2 cellular contexts compared by ENCODE assay signal in the genomic region with DNA sequence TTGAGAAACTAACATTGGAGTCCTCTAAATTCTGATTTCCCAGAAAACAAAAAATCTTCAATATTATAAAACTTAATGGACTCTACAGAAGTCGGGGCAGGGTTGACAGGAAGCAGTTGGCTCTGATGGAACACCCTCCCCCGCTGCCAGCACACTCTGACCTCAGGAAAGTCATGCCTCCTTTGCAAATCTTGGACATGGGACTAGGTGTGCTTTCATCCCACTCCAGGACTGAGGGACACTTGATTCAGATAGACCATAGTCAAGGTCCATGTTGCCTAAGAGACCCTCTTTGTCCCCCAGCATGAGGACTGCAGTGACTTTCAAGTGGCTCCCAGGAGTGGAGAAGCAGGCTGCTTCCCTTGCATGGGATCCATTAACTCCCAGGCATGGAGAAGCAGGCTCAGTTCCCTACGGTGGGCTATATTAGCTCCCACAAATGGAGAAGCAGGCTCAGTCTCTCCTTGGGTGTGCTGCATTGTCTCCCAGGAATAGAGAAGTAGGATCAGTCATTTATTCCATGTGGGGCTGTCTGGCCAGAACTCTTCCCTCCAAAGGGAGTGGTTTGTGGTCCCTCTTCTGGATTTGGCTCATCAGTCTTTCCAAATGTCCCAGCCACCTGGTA.
TF ChIP-seq lines count a peak whose summit lies in the region.

No MANE protein-coding gene starts in this region.

TF ChIP-seq in GM23338, 12 proteins besides CTCF, POLR2A, EP300 and RAD21 (continues in another document):
- TF ChIP-seq ZNF114 (CRISPR knock-in tag; IDR thresholded peaks at IDR 0.05) (no peak), CREB1 (CRISPR knock-in tag; IDR thresholded peaks at IDR 0.05; ENCODE audit: low read depth) (no peak), EZH2 (IDR thresholded peaks at IDR 0.05; ENCODE audit: low read depth, unreplicated experiment) (no peak), EZH2phosphoT487 (IDR thresholded peaks at IDR 0.05; ENCODE audit: unreplicated experiment) (no peak), NANOG (IDR thresholded peaks at IDR 0.05; ENCODE audit: borderline replicate concordance) (no peak), STAT1 (IDR thresholded peaks at IDR 0.05; ENCODE audit: unreplicated experiment) (no peak)
- TF ChIP-seq, protein P1, sequence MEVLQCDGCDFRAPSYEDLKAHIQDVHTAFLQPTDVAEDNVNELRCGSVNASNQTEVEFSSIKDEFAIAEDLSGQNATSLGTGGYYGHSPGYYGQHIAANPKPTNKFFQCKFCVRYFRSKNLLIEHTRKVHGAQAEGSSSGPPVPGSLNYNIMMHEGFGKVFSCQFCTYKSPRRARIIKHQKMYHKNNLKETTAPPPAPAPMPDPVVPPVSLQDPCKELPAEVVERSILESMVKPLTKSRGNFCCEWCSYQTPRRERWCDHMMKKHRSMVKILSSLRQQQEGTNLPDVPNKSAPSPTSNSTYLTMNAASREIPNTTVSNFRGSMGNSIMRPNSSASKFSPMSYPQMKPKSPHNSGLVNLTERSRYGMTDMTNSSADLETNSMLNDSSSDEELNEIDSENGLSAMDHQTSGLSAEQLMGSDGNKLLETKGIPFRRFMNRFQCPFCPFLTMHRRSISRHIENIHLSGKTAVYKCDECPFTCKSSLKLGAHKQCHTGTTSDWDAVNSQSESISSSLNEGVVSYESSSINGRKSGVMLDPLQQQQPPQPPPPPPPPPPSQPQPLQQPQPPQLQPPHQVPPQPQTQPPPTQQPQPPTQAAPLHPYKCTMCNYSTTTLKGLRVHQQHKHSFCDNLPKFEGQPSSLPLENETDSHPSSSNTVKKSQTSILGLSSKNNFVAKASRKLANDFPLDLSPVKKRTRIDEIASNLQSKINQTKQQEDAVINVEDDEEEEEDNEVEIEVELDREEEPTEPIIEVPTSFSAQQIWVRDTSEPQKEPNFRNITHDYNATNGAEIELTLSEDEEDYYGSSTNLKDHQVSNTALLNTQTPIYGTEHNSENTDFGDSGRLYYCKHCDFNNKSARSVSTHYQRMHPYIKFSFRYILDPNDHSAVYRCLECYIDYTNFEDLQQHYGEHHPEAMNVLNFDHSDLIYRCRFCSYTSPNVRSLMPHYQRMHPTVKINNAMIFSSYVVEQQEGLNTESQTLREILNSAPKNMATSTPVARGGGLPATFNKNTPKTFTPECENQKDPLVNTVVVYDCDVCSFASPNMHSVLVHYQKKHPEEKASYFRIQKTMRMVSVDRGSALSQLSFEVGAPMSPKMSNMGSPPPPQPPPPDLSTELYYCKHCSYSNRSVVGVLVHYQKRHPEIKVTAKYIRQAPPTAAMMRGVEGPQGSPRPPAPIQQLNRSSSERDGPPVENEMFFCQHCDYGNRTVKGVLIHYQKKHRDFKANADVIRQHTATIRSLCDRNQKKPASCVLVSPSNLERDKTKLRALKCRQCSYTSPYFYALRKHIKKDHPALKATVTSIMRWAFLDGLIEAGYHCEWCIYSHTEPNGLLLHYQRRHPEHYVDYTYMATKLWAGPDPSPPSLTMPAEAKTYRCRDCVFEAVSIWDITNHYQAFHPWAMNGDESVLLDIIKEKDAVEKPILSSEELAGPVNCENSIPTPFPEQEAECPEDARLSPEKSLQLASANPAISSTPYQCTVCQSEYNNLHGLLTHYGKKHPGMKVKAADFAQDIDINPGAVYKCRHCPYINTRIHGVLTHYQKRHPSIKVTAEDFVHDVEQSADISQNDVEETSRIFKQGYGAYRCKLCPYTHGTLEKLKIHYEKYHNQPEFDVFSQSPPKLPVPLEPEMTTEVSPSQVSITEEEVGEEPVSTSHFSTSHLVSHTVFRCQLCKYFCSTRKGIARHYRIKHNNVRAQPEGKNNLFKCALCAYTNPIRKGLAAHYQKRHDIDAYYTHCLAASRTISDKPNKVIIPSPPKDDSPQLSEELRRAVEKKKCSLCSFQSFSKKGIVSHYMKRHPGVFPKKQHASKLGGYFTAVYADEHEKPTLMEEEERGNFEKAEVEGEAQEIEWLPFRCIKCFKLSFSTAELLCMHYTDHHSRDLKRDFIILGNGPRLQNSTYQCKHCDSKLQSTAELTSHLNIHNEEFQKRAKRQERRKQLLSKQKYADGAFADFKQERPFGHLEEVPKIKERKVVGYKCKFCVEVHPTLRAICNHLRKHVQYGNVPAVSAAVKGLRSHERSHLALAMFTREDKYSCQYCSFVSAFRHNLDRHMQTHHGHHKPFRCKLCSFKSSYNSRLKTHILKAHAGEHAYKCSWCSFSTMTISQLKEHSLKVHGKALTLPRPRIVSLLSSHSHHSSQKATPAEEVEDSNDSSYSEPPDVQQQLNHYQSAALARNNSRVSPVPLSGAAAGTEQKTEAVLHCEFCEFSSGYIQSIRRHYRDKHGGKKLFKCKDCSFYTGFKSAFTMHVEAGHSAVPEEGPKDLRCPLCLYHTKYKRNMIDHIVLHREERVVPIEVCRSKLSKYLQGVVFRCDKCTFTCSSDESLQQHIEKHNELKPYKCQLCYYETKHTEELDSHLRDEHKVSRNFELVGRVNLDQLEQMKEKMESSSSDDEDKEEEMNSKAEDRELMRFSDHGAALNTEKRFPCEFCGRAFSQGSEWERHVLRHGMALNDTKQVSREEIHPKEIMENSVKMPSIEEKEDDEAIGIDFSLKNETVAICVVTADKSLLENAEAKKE (CRISPR knock-in tag; IDR thresholded peaks at IDR 0.05) = no peak
- TF ChIP-seq, protein P2, sequence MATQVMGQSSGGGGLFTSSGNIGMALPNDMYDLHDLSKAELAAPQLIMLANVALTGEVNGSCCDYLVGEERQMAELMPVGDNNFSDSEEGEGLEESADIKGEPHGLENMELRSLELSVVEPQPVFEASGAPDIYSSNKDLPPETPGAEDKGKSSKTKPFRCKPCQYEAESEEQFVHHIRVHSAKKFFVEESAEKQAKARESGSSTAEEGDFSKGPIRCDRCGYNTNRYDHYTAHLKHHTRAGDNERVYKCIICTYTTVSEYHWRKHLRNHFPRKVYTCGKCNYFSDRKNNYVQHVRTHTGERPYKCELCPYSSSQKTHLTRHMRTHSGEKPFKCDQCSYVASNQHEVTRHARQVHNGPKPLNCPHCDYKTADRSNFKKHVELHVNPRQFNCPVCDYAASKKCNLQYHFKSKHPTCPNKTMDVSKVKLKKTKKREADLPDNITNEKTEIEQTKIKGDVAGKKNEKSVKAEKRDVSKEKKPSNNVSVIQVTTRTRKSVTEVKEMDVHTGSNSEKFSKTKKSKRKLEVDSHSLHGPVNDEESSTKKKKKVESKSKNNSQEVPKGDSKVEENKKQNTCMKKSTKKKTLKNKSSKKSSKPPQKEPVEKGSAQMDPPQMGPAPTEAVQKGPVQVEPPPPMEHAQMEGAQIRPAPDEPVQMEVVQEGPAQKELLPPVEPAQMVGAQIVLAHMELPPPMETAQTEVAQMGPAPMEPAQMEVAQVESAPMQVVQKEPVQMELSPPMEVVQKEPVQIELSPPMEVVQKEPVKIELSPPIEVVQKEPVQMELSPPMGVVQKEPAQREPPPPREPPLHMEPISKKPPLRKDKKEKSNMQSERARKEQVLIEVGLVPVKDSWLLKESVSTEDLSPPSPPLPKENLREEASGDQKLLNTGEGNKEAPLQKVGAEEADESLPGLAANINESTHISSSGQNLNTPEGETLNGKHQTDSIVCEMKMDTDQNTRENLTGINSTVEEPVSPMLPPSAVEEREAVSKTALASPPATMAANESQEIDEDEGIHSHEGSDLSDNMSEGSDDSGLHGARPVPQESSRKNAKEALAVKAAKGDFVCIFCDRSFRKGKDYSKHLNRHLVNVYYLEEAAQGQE (IDR thresholded peaks at IDR 0.05; ENCODE audit: unreplicated experiment) = no peak
- TF ChIP-seq, protein P3, sequence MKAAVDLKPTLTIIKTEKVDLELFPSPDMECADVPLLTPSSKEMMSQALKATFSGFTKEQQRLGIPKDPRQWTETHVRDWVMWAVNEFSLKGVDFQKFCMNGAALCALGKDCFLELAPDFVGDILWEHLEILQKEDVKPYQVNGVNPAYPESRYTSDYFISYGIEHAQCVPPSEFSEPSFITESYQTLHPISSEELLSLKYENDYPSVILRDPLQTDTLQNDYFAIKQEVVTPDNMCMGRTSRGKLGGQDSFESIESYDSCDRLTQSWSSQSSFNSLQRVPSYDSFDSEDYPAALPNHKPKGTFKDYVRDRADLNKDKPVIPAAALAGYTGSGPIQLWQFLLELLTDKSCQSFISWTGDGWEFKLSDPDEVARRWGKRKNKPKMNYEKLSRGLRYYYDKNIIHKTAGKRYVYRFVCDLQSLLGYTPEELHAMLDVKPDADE (IDR thresholded peaks at IDR 0.05) = no peak

TF ChIP-seq in WTC11, 78 proteins besides CTCF, POLR2A, EP300 and RAD21:
- TF ChIP-seq, protein P4, sequence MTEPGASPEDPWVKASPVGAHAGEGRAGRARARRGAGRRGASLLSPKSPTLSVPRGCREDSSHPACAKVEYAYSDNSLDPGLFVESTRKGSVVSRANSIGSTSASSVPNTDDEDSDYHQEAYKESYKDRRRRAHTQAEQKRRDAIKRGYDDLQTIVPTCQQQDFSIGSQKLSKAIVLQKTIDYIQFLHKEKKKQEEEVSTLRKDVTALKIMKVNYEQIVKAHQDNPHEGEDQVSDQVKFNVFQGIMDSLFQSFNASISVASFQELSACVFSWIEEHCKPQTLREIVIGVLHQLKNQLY (CRISPR knock-in tag; IDR thresholded peaks at IDR 0.05) = no peak
- TF ChIP-seq, protein P5, sequence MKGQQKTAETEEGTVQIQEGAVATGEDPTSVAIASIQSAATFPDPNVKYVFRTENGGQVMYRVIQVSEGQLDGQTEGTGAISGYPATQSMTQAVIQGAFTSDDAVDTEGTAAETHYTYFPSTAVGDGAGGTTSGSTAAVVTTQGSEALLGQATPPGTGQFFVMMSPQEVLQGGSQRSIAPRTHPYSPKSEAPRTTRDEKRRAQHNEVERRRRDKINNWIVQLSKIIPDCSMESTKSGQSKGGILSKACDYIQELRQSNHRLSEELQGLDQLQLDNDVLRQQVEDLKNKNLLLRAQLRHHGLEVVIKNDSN (CRISPR knock-in tag; IDR thresholded peaks at IDR 0.05) = no peak
- TF ChIP-seq ZNF317 (CRISPR knock-in tag; IDR thresholded peaks at IDR 0.05; ENCODE audit: borderline replicate concordance, low read depth) (no peak), NR1H2 (CRISPR knock-in tag; IDR thresholded peaks at IDR 0.05) (no peak), TEAD1 (CRISPR knock-in tag; IDR thresholded peaks at IDR 0.05) (no peak), SP1 (CRISPR knock-in tag; conservative IDR thresholded peaks at IDR 0.05) (no peak), ZNF416 (CRISPR knock-in tag; IDR thresholded peaks at IDR 0.05) (no peak), CREM (CRISPR knock-in tag; IDR thresholded peaks at IDR 0.05) (no peak), ETV6 (CRISPR knock-in tag; IDR thresholded peaks at IDR 0.05) (no peak), ESRRA (CRISPR knock-in tag; IDR thresholded peaks at IDR 0.05; ENCODE audit: borderline replicate concordance) (no peak), GABPB1 (CRISPR knock-in tag; IDR thresholded peaks at IDR 0.05) (no peak), ZNF138 (CRISPR knock-in tag; conservative IDR thresholded peaks at IDR 0.05) (no peak), ZNF671 (CRISPR knock-in tag; IDR thresholded peaks at IDR 0.05) (no peak), ZNF232 (CRISPR knock-in tag; IDR thresholded peaks at IDR 0.05) (no peak), OVOL2 (CRISPR knock-in tag; IDR thresholded peaks at IDR 0.05; ENCODE audit: borderline replicate concordance) (no peak), ZBTB21 (CRISPR knock-in tag; IDR thresholded peaks at IDR 0.05; ENCODE audit: borderline replicate concordance) (no peak)
- TF ChIP-seq, protein P6, sequence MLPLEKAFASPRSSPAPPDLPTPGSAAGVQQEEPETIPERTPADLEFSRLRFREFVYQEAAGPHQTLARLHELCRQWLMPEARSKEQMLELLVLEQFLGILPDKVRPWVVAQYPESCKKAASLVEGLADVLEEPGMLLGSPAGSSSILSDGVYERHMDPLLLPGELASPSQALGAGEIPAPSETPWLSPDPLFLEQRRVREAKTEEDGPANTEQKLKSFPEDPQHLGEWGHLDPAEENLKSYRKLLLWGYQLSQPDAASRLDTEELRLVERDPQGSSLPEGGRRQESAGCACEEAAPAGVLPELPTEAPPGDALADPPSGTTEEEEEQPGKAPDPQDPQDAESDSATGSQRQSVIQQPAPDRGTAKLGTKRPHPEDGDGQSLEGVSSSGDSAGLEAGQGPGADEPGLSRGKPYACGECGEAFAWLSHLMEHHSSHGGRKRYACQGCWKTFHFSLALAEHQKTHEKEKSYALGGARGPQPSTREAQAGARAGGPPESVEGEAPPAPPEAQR (CRISPR knock-in tag; IDR thresholded peaks at IDR 0.05) = no peak
- TF ChIP-seq, protein P7, sequence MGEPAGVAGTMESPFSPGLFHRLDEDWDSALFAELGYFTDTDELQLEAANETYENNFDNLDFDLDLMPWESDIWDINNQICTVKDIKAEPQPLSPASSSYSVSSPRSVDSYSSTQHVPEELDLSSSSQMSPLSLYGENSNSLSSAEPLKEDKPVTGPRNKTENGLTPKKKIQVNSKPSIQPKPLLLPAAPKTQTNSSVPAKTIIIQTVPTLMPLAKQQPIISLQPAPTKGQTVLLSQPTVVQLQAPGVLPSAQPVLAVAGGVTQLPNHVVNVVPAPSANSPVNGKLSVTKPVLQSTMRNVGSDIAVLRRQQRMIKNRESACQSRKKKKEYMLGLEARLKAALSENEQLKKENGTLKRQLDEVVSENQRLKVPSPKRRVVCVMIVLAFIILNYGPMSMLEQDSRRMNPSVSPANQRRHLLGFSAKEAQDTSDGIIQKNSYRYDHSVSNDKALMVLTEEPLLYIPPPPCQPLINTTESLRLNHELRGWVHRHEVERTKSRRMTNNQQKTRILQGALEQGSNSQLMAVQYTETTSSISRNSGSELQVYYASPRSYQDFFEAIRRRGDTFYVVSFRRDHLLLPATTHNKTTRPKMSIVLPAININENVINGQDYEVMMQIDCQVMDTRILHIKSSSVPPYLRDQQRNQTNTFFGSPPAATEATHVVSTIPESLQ (CRISPR knock-in tag; IDR thresholded peaks at IDR 0.05) = no peak
- TF ChIP-seq, protein P8, sequence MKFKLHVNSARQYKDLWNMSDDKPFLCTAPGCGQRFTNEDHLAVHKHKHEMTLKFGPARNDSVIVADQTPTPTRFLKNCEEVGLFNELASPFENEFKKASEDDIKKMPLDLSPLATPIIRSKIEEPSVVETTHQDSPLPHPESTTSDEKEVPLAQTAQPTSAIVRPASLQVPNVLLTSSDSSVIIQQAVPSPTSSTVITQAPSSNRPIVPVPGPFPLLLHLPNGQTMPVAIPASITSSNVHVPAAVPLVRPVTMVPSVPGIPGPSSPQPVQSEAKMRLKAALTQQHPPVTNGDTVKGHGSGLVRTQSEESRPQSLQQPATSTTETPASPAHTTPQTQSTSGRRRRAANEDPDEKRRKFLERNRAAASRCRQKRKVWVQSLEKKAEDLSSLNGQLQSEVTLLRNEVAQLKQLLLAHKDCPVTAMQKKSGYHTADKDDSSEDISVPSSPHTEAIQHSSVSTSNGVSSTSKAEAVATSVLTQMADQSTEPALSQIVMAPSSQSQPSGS (CRISPR knock-in tag; IDR thresholded peaks at IDR 0.05; ENCODE audit: borderline replicate concordance, low read depth) = no peak
